12 cellular contexts compared by ENCODE assay signal in genomic region chr1:244414543-244414942, GRCh38. TPM values are rescaled to one million over a fixed set of nuclear protein-coding genes. Genes with fewer than 3 reads are reported as not detected.
DNase-seq lines count a peak whose midpoint lies in the region; ATAC-seq and TF ChIP-seq lines count a peak whose summit lies in the region.
"Had no signal": no experiment of that assay in that cellular context is flagged by ENCODE, and none has a peak within 500 bp of the region (broad histone marks: within the 10 kb centered on the region; RNA-seq: fewer than 3 reads in every experiment).

No MANE protein-coding gene starts in this region.

- DNase-seq in AG04450 (ENCODE audit: low read depth, low spot score) (peak; percentile 8), HFF-Myc (ENCODE audit: extremely low read depth, low read depth) (peak; percentile 25), mammary epithelial cell (peak; percentile 42), iPS-NIHi7 (ENCODE audit: extremely low spot score) (peak; percentile 46), DMS79 (lab: John Stamatoyannopoulos, UW) (no peak), UCSD-AML1 (lab: John Stamatoyannopoulos, UW; ENCODE audit: unreplicated experiment) (no peak), body of pancreas (no peak)
- DNase-seq in naive thymus-derived CD8-positive, alpha-beta T cell = no peak
- DNase-seq: C1 segment of cervical spinal cord had no signal

- dilution Hi-C loops in mammary epithelial cell (cut with HindIII; ENCODE audit: low sequenced_read_pairs) = no loop called here

- WGBS in mammary epithelial cell (ENCODE audit: low coverage, missing lambda C conversion rate) = 83% methylated on average over 1 of the region's 1 CpG
- WGBS in body of pancreas, 2 donors = 75 to 92% methylated on average over 1 of the region's 1 CpG

- H3K4me3 ChIP-seq in AG04450 (ENCODE audit: low read depth, low read length) = no peak overlapping the region
- no peak overlapping the region for H3K4me3 ChIP-seq in HFF-Myc (replicated peaks; ENCODE audit: low read depth, low read length)
- H3K4me3 ChIP-seq in mammary epithelial cell (replicated peaks in 1 of 3; ENCODE audit: insufficient read depth in 1 of 3, low read depth in 2 of 3, low read length in 3 of 3) = no peak overlapping the region
- no peak overlapping the region for H3K4me3 ChIP-seq in body of pancreas
- H3K4me3 ChIP-seq: lung, thoracic aorta had no signal

- no peaks in the 10 kb centered on the region for H3K9me3 Mint-ChIP-seq in naive thymus-derived CD8-positive, alpha-beta T cell
- H3K9me3 Mint-ChIP-seq: brain had no signal

- no peak overlapping the region for H3K4me3 Mint-ChIP-seq in naive thymus-derived CD8-positive, alpha-beta T cell
- H3K4me3 Mint-ChIP-seq: brain had no signal

- H3K4me1 Mint-ChIP-seq in naive thymus-derived CD8-positive, alpha-beta T cell = peaks cover 0 to 4% (median 2%) of the 10 kb centered on the region in 4 donors
- H3K4me1 Mint-ChIP-seq: brain had no signal

- no peak overlapping the region for H2AFZ ChIP-seq in mammary epithelial cell (ENCODE audit: low read depth, low read length)

- H3K27ac ChIP-seq in AG04450 (ENCODE audit: low read depth, low read length) (no peak overlapping the region), mammary epithelial cell (ENCODE audit: insufficient read depth, low read depth, low read length) (no peak overlapping the region), body of pancreas (no peak overlapping the region)
- H3K27ac ChIP-seq: thoracic aorta had no signal

- H3K4me1 ChIP-seq in mammary epithelial cell (ENCODE audit: insufficient read depth, low read length) = no peaks in the 10 kb centered on the region
- H3K4me1 ChIP-seq in body of pancreas = no peaks in the 10 kb centered on the region

- H3K79me2 ChIP-seq in mammary epithelial cell (ENCODE audit: insufficient read depth, low read length) = no peaks in the 10 kb centered on the region

- no peak for TF ChIP-seq POLR2A in body of pancreas (IDR thresholded peaks at IDR 0.05)

- intact Hi-C loops in mammary epithelial cell (cut with micrococcal nuclease) (loop anchor here (2.0 kb wide), 1 partner anchor 112 kb away; no protein-coding TSS in a partner anchor), body of pancreas (cut with DNase I) (no loop called here)

- peaks cover 32 to 97% (median 84%) of the 10 kb centered on the region in 3 donors for H3K36me3 Mint-ChIP-seq in naive thymus-derived CD8-positive, alpha-beta T cell

- H3K27me3 ChIP-seq in AG04450 (ENCODE audit: control insufficient read depth, insufficient read depth, low read length) = no peaks in the 10 kb centered on the region
- no peaks in the 10 kb centered on the region for H3K27me3 ChIP-seq in mammary epithelial cell (ENCODE audit: insufficient read depth, low read length)
- H3K27me3 ChIP-seq in body of pancreas = no peaks in the 10 kb centered on the region

- H3K4me2 ChIP-seq in mammary epithelial cell (ENCODE audit: insufficient read depth, low read depth, low read length) = no peak overlapping the region

- POLR2A ChIA-PET in AG04450 (lab: Yijun Ruan, JAX) = no interaction called here
- POLR2A ChIA-PET in naive thymus-derived CD8-positive, alpha-beta T cell (lab: Charles Lee) = no interaction called here

- H4K20me1 ChIP-seq in mammary epithelial cell (ENCODE audit: insufficient read depth, low read length) = no peaks in the 10 kb centered on the region

- no peak overlapping the region for H3K9ac ChIP-seq in mammary epithelial cell (ENCODE audit: insufficient read depth, low read length)

- BruUV-seq in mammary epithelial cell (replicated peaks; lab: Mats Ljungman, UMichigan) = no TSS peak

- in situ Hi-C loops in mammary epithelial cell (cut with MboI; ENCODE audit: low sequenced_read_pairs in 2 of 2) = no loop called here

- H3K27me3 Mint-ChIP-seq in naive thymus-derived CD8-positive, alpha-beta T cell = no peaks in the 10 kb centered on the region
- H3K27me3 Mint-ChIP-seq: brain had no signal

- H3K9me3 ChIP-seq in AG04450 (ENCODE audit: control insufficient read depth, insufficient read depth, low read length) (no peaks in the 10 kb centered on the region), mammary epithelial cell (replicated peaks; ENCODE audit: insufficient read depth, low read length) (no peaks in the 10 kb centered on the region), body of pancreas (no peaks in the 10 kb centered on the region)
- H3K9me3 ChIP-seq: thoracic aorta had no signal

- CTCF ChIA-PET in AG04450 (lab: Charles Lee) (interaction anchor here (0.8 to 2.8 kb wide), 7 partner anchors 12 to 1071 kb away, joined by 3 to 17 read pairs (median 4); no protein-coding TSS in a partner anchor), mammary epithelial cell (lab: Charles Lee; ENCODE audit: low non-redundant PET) (interaction anchor here (0.6 to 1.1 kb wide), 2 partner anchors 61 to 141 kb away, joined by 3 to 9 read pairs; no protein-coding TSS in a partner anchor)

- H3K36me3 ChIP-seq in mammary epithelial cell (ENCODE audit: insufficient read depth, low read length) (peaks cover 46% of the 10 kb centered on the region), body of pancreas (replicated peaks in 1 of 2; ENCODE audit: insufficient read depth in 1 of 2, low read depth in 2 of 2) (peaks cover 0 to 19% of the 10 kb centered on the region in 2 donors)

- H3K27ac Mint-ChIP-seq in naive thymus-derived CD8-positive, alpha-beta T cell = no peak overlapping the region
- H3K27ac Mint-ChIP-seq: brain had no signal

- TF ChIP-seq CTCF in AG04450 (IDR thresholded peaks at IDR 0.05; ENCODE audit: low read depth, low read length) = peak; percentile 43
- peak; percentile 14 for TF ChIP-seq CTCF in HFF-Myc (IDR thresholded peaks at IDR 0.05; ENCODE audit: low read depth, low read length, missing control alignments)
- peak; percentile 26 to 47 for TF ChIP-seq CTCF in mammary epithelial cell (conservative IDR thresholded peaks at IDR 0.05 in 1 of 2, IDR thresholded peaks at IDR 0.05 in 1 of 2; ENCODE audit: extremely low read depth in 1 of 2, insufficient read depth in 1 of 2, low read depth in 1 of 2, low read length in 2 of 2)
- TF ChIP-seq CTCF in body of pancreas (IDR thresholded peaks at IDR 0.05) = no peak

- ATAC-seq in naive thymus-derived CD8-positive, alpha-beta T cell = no peak
- ATAC-seq in body of pancreas = no peak

RNA-seq across cellular contexts. Expression of gene ADSS2, which starts 37.2 kb away (rescaled TPM):
- polyA plus RNA-seq in AG04450 (2011; rRNA removed) = 33.7 and 50.5 TPM in 2 replicates
- polyA minus RNA-seq in AG04450 (2011; rRNA and poly(A)+ RNA removed) = 11.8 and 20.6 TPM in 2 replicates
- total RNA-seq in mammary epithelial cell = 10 to 100 TPM; 40.2 to 47.6 TPM
- 25.3 TPM for polyA plus RNA-seq in mammary epithelial cell
- 11.7 TPM for polyA minus RNA-seq in mammary epithelial cell
- 10 to 100 TPM; 59.3 to 62.0 TPM for total RNA-seq in naive thymus-derived CD8-positive, alpha-beta T cell
- polyA plus RNA-seq in naive thymus-derived CD8-positive, alpha-beta T cell = 10 to 100 TPM; 24.6 to 28.0 (median 27.5) TPM
- 10 to 100 TPM in 1 of 2 donors, 1 to 10 TPM in 1; 9.9 to 23.1 TPM for total RNA-seq in body of pancreas

RNA-seq across cellular contexts. Expression of gene CATSPERE, which starts 46.5 kb away (rescaled TPM):
- polyA plus RNA-seq in AG04450 (2011; rRNA removed) (0.36 and 0.58 TPM in 2 replicates), mammary epithelial cell (0.06 TPM)
- 0.92 and 1.1 TPM in 2 replicates for polyA minus RNA-seq in AG04450 (2011; rRNA and poly(A)+ RNA removed)
- total RNA-seq in mammary epithelial cell (1 to 10 TPM; 1.2 to 1.3 TPM), body of pancreas (1 to 10 TPM in 1 of 2 donors, under 1 TPM in 1; 0.26 to 2.3 TPM)
- polyA minus RNA-seq in mammary epithelial cell = not detected
- 1 to 10 TPM; 2.4 to 2.7 TPM for total RNA-seq in naive thymus-derived CD8-positive, alpha-beta T cell
- polyA plus RNA-seq in naive thymus-derived CD8-positive, alpha-beta T cell = 1 to 10 TPM in 1 of 3 donors, under 1 TPM in 2; 0.22 to 1.2 (median 0.61) TPM

Comparison
In these comparisons a context has a peak if more than half of its experiments do, and no peak if none do; other contexts are left out.
1. DNase-seq: peak in AG04450 (single experiment), HFF-Myc (single experiment), mammary epithelial cell (single experiment) and iPS-NIHi7 (single experiment); none in naive thymus-derived CD8-positive, alpha-beta T cell (0 of 10), DMS79 (single experiment), UCSD-AML1 (single experiment) and body of pancreas (0 of 4).
2. CTCF ChIP-seq: peak in AG04450 (single experiment), HFF-Myc (single experiment) and mammary epithelial cell (2 of 2); none in body of pancreas (0 of 7).